In the genomic region with DNA sequence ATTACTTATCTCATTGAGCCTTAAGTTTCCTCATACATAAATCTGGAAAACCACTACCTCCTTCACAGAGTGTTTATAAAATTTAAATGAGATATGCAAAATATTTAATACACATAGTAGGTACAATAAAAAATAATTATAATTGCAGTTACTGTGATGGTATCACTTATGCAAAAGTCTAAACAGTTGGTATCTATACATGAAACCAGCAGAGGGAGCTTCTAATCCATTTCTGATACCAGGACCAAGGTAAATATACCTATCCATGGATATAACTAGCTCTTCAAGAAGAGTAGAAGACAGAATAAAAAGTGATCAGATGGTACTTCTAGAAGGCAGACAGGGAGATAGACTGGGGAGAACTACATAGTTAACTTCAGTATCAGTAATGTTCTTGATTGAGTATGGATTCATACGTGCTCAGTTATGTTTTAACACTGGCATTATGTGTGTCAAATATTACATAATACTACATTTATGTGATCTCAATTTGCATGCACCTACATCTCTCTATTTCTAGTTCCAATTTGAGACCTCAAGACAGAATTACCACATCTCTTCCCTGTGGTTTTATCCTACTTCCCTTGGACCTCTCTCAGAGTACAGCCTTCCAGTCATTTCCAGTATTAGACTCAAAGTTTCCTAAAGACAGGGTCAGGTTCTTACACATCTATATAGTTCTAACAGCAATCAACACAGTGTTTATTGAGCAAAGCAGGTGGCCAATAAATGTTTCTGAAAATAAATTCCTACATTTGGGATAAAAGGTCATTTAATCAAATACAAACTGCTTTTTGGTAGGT, we compare ENCODE assay signal across 8 cellular contexts. TPM values are rescaled to one million over a fixed set of nuclear protein-coding genes. Genes with fewer than 3 reads are reported as not detected.
A peak's percentile ranks its signal among the peaks of the same experiment; 100 is the strongest.
DNase-seq lines count a peak whose midpoint lies in the region; ATAC-seq and TF ChIP-seq lines count a peak whose summit lies in the region.

No MANE protein-coding gene starts in this region.

- no peak overlapping the region for H4K8ac ChIP-seq in neuronal stem cell (ENCODE audit: low read depth, low read length)

- H2BK120ac ChIP-seq in neuronal stem cell (ENCODE audit: low read depth, low read length) = no peak overlapping the region

- H3K18ac ChIP-seq in neuronal stem cell (ENCODE audit: low read length) = no peak overlapping the region

- H3K79me1 ChIP-seq in neuronal stem cell (ENCODE audit: low read depth, low read length) = no peaks in the 10 kb centered on the region

- no peak overlapping the region for H2BK15ac ChIP-seq in neuronal stem cell (ENCODE audit: low read length)

- TF ChIP-seq CTCF in SU-DHL-6 (IDR thresholded peaks at IDR 0.05; ENCODE audit: insufficient read depth, low read length, poor library complexity, severe bottlenecking) (peak; percentile 58), Peyer's patch (IDR thresholded peaks at IDR 0.05) (peak in 3 of 6 experiments; percentile 62 to 71 (median 69))

- H4K20me1 ChIP-seq in SU-DHL-6 (ENCODE audit: low read depth, low read length) = no peaks in the 10 kb centered on the region

- H3K4me3 ChIP-seq in SU-DHL-6 (ENCODE audit: insufficient read depth, low read length, poor library complexity, severe bottlenecking) (no peak overlapping the region), neuronal stem cell (ENCODE audit: low read length in 2 of 2) (no peak overlapping the region), Peyer's patch (no peak overlapping the region)

- peaks cover 0 to 15% (median 8%) of the 10 kb centered on the region in 3 donors for H3K36me3 Mint-ChIP-seq in immature natural killer cell

- no peaks in the 10 kb centered on the region for H3K9me3 Mint-ChIP-seq in immature natural killer cell

- no peaks in the 10 kb centered on the region for H3F3A ChIP-seq in SU-DHL-6 (ENCODE audit: insufficient read depth)

- no peaks in the 10 kb centered on the region for H3K27me3 Mint-ChIP-seq in immature natural killer cell (ENCODE audit: low read depth in 3 of 3)

- ATAC-seq in HG03378 (IDR thresholded peaks at IDR 0.05; ENCODE audit: unreplicated experiment) = peak; percentile 55
- no peak for ATAC-seq in HG03159 (IDR thresholded peaks at IDR 0.05; ENCODE audit: unreplicated experiment)

- H3K4me2 ChIP-seq in SU-DHL-6 (ENCODE audit: low read depth, low read length, poor library complexity, severe bottlenecking) (no peak overlapping the region), neuronal stem cell (ENCODE audit: insufficient read depth, low read length, poor library complexity, severe bottlenecking) (no peak overlapping the region)

- H2BK12ac ChIP-seq in neuronal stem cell (ENCODE audit: low read length) = no peak overlapping the region

- no peak overlapping the region for H3K4ac ChIP-seq in neuronal stem cell (ENCODE audit: low read length)

- H3K27ac ChIP-seq in SU-DHL-6 (ENCODE audit: low read depth, low read length) = no peak overlapping the region
- no peak overlapping the region for H3K27ac ChIP-seq in neuronal stem cell (replicated peaks; ENCODE audit: low read length)
- H3K27ac ChIP-seq in Peyer's patch = no peak overlapping the region

- H2AK5ac ChIP-seq in neuronal stem cell (ENCODE audit: low read depth, low read length) = no peak overlapping the region

- TF ChIP-seq POLR2A in Peyer's patch (IDR thresholded peaks at IDR 0.05) = no peak

- DNase-seq in DMS 273 (lab: John Stamatoyannopoulos, UW; ENCODE audit: unreplicated experiment) = peak; percentile 37
- no peak for DNase-seq in DMS 273 treated with DMSO at 0.1 percent for 48 hours (lab: John Stamatoyannopoulos, UW)
- DNase-seq in immature natural killer cell = peak; percentile 15 to 42 (median 28)
- DNase-seq in neuronal stem cell (ENCODE audit: low spot score) = no peak
- no peak for DNase-seq in Peyer's patch

- no peak overlapping the region for H2AFZ ChIP-seq in SU-DHL-6 (ENCODE audit: low read depth, low read length, severe bottlenecking)
- H2AFZ ChIP-seq in neuronal stem cell (ENCODE audit: low read length) = no peak overlapping the region

- no peak overlapping the region for H3K4me3 Mint-ChIP-seq in immature natural killer cell

- no peaks in the 10 kb centered on the region for H3K9me2 ChIP-seq in SU-DHL-6 (replicated peaks; ENCODE audit: insufficient read depth, low read length)

- H3K23ac ChIP-seq in neuronal stem cell (ENCODE audit: low read depth, low read length, poor library complexity) = no peak overlapping the region

- H3K4me1 ChIP-seq in neuronal stem cell (ENCODE audit: control insufficient read depth in 2 of 2, insufficient read depth in 1 of 2, low read depth in 1 of 2, low read length in 2 of 2) (no peaks in the 10 kb centered on the region), Peyer's patch (no peaks in the 10 kb centered on the region)

- no peaks in the 10 kb centered on the region for H3K79me2 ChIP-seq in SU-DHL-6 (ENCODE audit: insufficient read depth, low read length)

- H3K36me3 ChIP-seq in SU-DHL-6 (ENCODE audit: low read length) = no peaks in the 10 kb centered on the region
- H3K36me3 ChIP-seq in neuronal stem cell (replicated peaks in 1 of 2; ENCODE audit: control insufficient read depth in 2 of 2, insufficient read depth in 2 of 2, low read length in 2 of 2) = peaks cover 0 to 47% of the 10 kb centered on the region in 2 donors
- H3K36me3 ChIP-seq in Peyer's patch = peaks cover 0 to 42% (median 0%) of the 10 kb centered on the region in 3 donors

- no peak overlapping the region for H3K14ac ChIP-seq in neuronal stem cell (ENCODE audit: low read length)

- peak overlapping the region in 4 of 6 donors; percentile 2 to 50 (median 28) for H3K27ac Mint-ChIP-seq in immature natural killer cell

- no peak overlapping the region for H2BK5ac ChIP-seq in neuronal stem cell (ENCODE audit: low read length)

- no CpG with 5 or more reads among the region's 1 CpG for WGBS in neuronal stem cell (ENCODE audit: extremely low coverage in 2 of 2, insufficient read length in 2 of 2, insufficient replicate concordance in 1 of 2), 2 donors

- H3K27me3 ChIP-seq in SU-DHL-6 (ENCODE audit: low read length) (no peaks in the 10 kb centered on the region), neuronal stem cell (ENCODE audit: control insufficient read depth in 3 of 3, insufficient read depth in 3 of 3, low read depth in 1 of 3, low read length in 3 of 3) (no peaks in the 10 kb centered on the region), Peyer's patch (no peaks in the 10 kb centered on the region)

- no peak overlapping the region for H3K9ac ChIP-seq in SU-DHL-6 (ENCODE audit: low read length)
- H3K9ac ChIP-seq in neuronal stem cell (ENCODE audit: low read depth, low read length, poor library complexity) = no peak overlapping the region

- H4K91ac ChIP-seq in neuronal stem cell (ENCODE audit: low read depth, low read length, poor library complexity) = no peak overlapping the region

- H3K9me3 ChIP-seq in SU-DHL-6 (ENCODE audit: insufficient read depth, low read length) = no peaks in the 10 kb centered on the region
- H3K9me3 ChIP-seq in neuronal stem cell (replicated peaks in 1 of 2; ENCODE audit: control insufficient read depth in 2 of 2, insufficient read depth in 1 of 2, low read depth in 1 of 2, low read length in 2 of 2) = no peaks in the 10 kb centered on the region
- no peaks in the 10 kb centered on the region for H3K9me3 ChIP-seq in Peyer's patch

- no peaks in the 10 kb centered on the region for H3K4me1 Mint-ChIP-seq in immature natural killer cell

RNA-seq across cellular contexts. Expression of gene TSG101, which starts 13.7 kb away (rescaled TPM):
- polyA plus RNA-seq in immature natural killer cell = 10 to 100 TPM; 41.3 to 88.3 (median 74.5) TPM
- 69.7 TPM for polyA plus RNA-seq in neuronal stem cell (2013, experiment 1 of 2)
- 69.8 TPM for polyA plus RNA-seq in neuronal stem cell (2013, experiment 2 of 2)
- 10 to 100 TPM; 61.8 to 73.5 (median 67.6) TPM for total RNA-seq in Peyer's patch

RNA-seq across cellular contexts. Expression of gene UEVLD, which starts 48.1 kb away (rescaled TPM):
- polyA plus RNA-seq in immature natural killer cell = 10 to 100 TPM; 18.1 to 22.4 (median 20.7) TPM
- 4.6 TPM for polyA plus RNA-seq in neuronal stem cell (2013, experiment 1 of 2)
- 4.8 TPM for polyA plus RNA-seq in neuronal stem cell (2013, experiment 2 of 2)
- total RNA-seq in Peyer's patch = 10 to 100 TPM; 19.9 to 34.7 (median 26.3) TPM

RNA-seq across cellular contexts. Expression of gene MISFA, which starts 59.2 kb away (rescaled TPM):
- 1 to 10 TPM in 1 of 3 donors, under 1 TPM in 2; 0.24 to 1.0 (median 0.38) TPM for polyA plus RNA-seq in immature natural killer cell
- polyA plus RNA-seq in neuronal stem cell (2013, experiment 1 of 2) = 4.1 TPM
- 4.1 TPM for polyA plus RNA-seq in neuronal stem cell (2013, experiment 2 of 2)
- total RNA-seq in Peyer's patch = not detected

Comparison
In these comparisons a context has a peak if more than half of its experiments do, and no peak if none do; other contexts are left out.
1. DNase-seq: peak in DMS 273 (single experiment) and immature natural killer cell (3 of 3); none in DMS 273 treated with DMSO at 0.1 percent for 48 hours (single experiment), neuronal stem cell (single experiment) and Peyer's patch (0 of 3).